22 cellular contexts compared by ENCODE assay signal in the genomic region with DNA sequence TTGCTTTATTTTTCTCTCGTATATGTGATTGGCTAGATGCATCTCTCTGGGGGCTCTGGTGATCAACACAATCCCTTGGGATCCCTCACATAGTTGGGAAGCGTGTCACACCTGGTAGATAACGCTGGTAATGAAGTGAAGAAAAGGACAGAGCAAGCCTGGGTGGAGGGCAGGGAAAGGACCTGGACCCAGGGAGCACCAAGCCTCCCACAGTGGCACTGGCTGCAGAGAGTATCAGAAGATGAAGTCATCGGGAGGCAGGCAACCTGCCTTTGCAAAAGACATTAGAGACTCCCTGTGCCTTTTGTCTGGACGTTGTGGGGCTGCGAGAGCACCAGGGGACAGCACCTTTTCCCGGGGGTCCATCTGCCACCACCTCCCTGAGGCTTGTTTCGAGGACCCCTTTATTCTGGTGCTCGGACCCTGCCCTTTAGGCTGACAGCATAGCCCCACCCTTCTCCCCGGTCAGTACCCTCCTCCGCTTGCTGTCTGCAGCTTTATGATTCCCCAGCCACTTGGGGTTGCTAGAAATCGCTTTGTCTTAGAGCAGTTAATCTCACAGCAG.
"Had no signal": no experiment of that assay in that cellular context is flagged by ENCODE, and none has a peak within 500 bp of the region (broad histone marks: within the 10 kb centered on the region; RNA-seq: fewer than 3 reads in every experiment).

No MANE protein-coding gene starts in this region.

- H3K9me3 ChIP-seq: left lung, prostate gland, transverse colon, vagina had no signal

- H3K36me3 Mint-ChIP-seq: activated naive CD8-positive, alpha-beta T cell treated with anti-CD3 and anti-CD28 coated beads for 36 hours had no signal

- H3K9me3 Mint-ChIP-seq: activated CD4-positive, alpha-beta T cell treated with anti-CD3 and anti-CD28 coated beads, Interleukin-2, amount 10 ng/mL, durations not matched to agents 7 days and 5 days; activated naive CD8-positive, alpha-beta T cell treated with anti-CD3 and anti-CD28 coated beads for 36 hours; activated T-cell treated with anti-CD3 and anti-CD28 coated beads, Interleukin-2, amount 50 U/mL, for 72 hours; dendritic cell treated with granulocyte-macrophage colony-stimulating factor and Interleukin-4, amounts not matched to agents 40 ng/mL and 50 ng/mL, for 4 days; effector memory CD8-positive, alpha-beta T cell; naive thymus-derived CD8-positive, alpha-beta T cell had no signal

- H3K36me3 ChIP-seq: prostate gland, transverse colon had no signal

- H3K27me3 ChIP-seq: left lung, transverse colon, vagina had no signal

- H3K27ac Mint-ChIP-seq: activated CD4-positive, alpha-beta T cell treated with anti-CD3 and anti-CD28 coated beads, Interleukin-2, amount 10 ng/mL, durations not matched to agents 7 days and 5 days; activated naive CD8-positive, alpha-beta T cell treated with anti-CD3 and anti-CD28 coated beads for 36 hours; activated T-cell treated with anti-CD3 and anti-CD28 coated beads, Interleukin-2, amount 50 U/mL, for 72 hours; dendritic cell treated with granulocyte-macrophage colony-stimulating factor and Interleukin-4, amounts not matched to agents 40 ng/mL and 50 ng/mL, for 4 days; effector memory CD8-positive, alpha-beta T cell had no signal

- H3K4me1 Mint-ChIP-seq: activated CD4-positive, alpha-beta T cell treated with anti-CD3 and anti-CD28 coated beads, Interleukin-2, amount 10 ng/mL, durations not matched to agents 7 days and 5 days; activated naive CD8-positive, alpha-beta T cell treated with anti-CD3 and anti-CD28 coated beads for 36 hours had no signal

- H3K4me3 ChIP-seq: left lung, prostate gland, transverse colon, vagina had no signal

- FAIRE-seq: kidney, small intestine, TTC549 had no signal

- H3K4me1 ChIP-seq: left lung, prostate gland, transverse colon, vagina had no signal

- DNase-seq: activated CD4-positive, alpha-beta T cell treated with anti-CD3 and anti-CD28 coated beads, Interleukin-2, amount 10 ng/mL, durations not matched to agents 7 days and 5 days; activated CD8-positive, alpha-beta memory T cell treated with anti-CD3 and anti-CD28 coated beads, Interleukin-2, amount 50 U/mL, for 48 hours; activated naive CD8-positive, alpha-beta T cell treated with anti-CD3 and anti-CD28 coated beads for 36 hours; activated T-cell treated with anti-CD3 and anti-CD28 coated beads, Interleukin-2, amount 50 U/mL, for 72 hours; amygdala; effector memory CD8-positive, alpha-beta T cell; kidney; left lung; naive thymus-derived CD8-positive, alpha-beta T cell; right cardiac atrium; small intestine; stimulated activated CD4-positive, alpha-beta T cell treated with anti-CD3 and anti-CD28 coated beads, Interleukin-4, amount 100 ng/mL, for 4 hours; stimulated activated CD8-positive, alpha-beta memory T cell treated with anti-CD3 and anti-CD28 coated beads, Interleukin-4, amount 100 ng/mL, for 48 hours; stimulated activated naive CD4-positive, alpha-beta T cell treated with Interleukin-2 at 50 U/mL for 16 hours; substantia nigra; T-helper 2 cell; transverse colon had no signal

- H3K27ac ChIP-seq: epithelial cell of prostate, left lung, prostate gland, transverse colon, vagina had no signal

- H3K4me3 Mint-ChIP-seq: activated CD4-positive, alpha-beta T cell treated with anti-CD3 and anti-CD28 coated beads, Interleukin-2, amount 10 ng/mL, durations not matched to agents 7 days and 5 days; activated naive CD8-positive, alpha-beta T cell treated with anti-CD3 and anti-CD28 coated beads for 36 hours; activated T-cell treated with anti-CD3 and anti-CD28 coated beads, Interleukin-2, amount 50 U/mL, for 72 hours; dendritic cell treated with granulocyte-macrophage colony-stimulating factor and Interleukin-4, amounts not matched to agents 40 ng/mL and 50 ng/mL, for 4 days; effector memory CD8-positive, alpha-beta T cell; naive thymus-derived CD8-positive, alpha-beta T cell had no signal
